ENCODE assay signal across 19 cellular contexts in the genomic region with DNA sequence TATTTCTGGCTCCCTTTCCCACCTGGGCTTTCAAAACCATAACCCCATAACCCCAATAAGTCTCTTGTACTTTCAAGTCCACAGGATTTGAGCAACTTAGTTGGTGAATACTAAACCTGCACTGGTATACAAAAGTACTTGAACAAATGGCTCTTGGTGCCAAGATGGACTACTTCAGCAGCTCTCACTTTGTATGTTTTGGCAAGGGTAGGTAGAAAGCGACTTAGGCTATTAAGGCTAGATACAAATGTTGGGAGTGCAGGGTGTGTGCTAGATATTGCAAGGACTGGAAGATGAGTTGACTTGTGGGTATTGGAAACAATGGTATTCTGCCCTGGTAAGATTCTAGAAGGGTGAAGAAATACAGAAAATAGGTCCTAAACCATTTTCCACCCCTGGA.
DNase-seq lines count a peak whose midpoint lies in the region; ATAC-seq and TF ChIP-seq lines count a peak whose summit lies in the region.
"Had no signal": no experiment of that assay in that cellular context is flagged by ENCODE, and none has a peak within 500 bp of the region (broad histone marks: within the 10 kb centered on the region; RNA-seq: fewer than 3 reads in every experiment).

No MANE protein-coding gene starts in this region.

- no peak overlapping the region for H2BK120ac ChIP-seq in mesendoderm (ENCODE audit: low read depth, low read length)

- H3K27me3 ChIP-seq in lung (ENCODE audit: control insufficient read depth, insufficient read depth) (no peaks in the 10 kb centered on the region), mesendoderm (ENCODE audit: insufficient read depth, low read length, poor library complexity) (no peaks in the 10 kb centered on the region)
- H3K27me3 ChIP-seq: BLaER1 had no signal

- no peak overlapping the region for H3K18ac ChIP-seq in mesendoderm (ENCODE audit: low read length)

- no peak overlapping the region for H4K5ac ChIP-seq in mesendoderm (ENCODE audit: low read length)

- H3K36me3 ChIP-seq in lung (ENCODE audit: control insufficient read depth in 2 of 2, insufficient read depth in 2 of 2, low read length in 2 of 2) (no peaks in the 10 kb centered on the region), mesendoderm (ENCODE audit: control insufficient read depth, insufficient read depth, low read length) (no peaks in the 10 kb centered on the region)
- H3K36me3 ChIP-seq: BLaER1 had no signal

- peak; percentile 16 for DNase-seq in NCI-H2029 treated with DMSO at 0.1 percent for 48 hours (lab: John Stamatoyannopoulos, UW)
- no peak for DNase-seq in NCI-H2029 (lab: John Stamatoyannopoulos, UW)
- DNase-seq in DMS79 treated with DMSO at 0.1 percent for 48 hours (lab: John Stamatoyannopoulos, UW): peak; percentile 92
- DNase-seq in lung (ENCODE audit: low spot score): peak; percentile 57
- no peak for DNase-seq in mesendoderm
- DNase-seq: 8988T; CD4-positive, alpha-beta memory T cell; DMS153; DND-41; EL; GOT3; H7; HFFc6; IMR-90 had no signal

- no peak overlapping the region for H4K8ac ChIP-seq in mesendoderm (ENCODE audit: low read depth, low read length)

- WGBS in lung, 2 donors: 0 to 38% methylated on average over 1 of the region's 1 CpG
- WGBS in mesendoderm (ENCODE audit: extremely low coverage, insufficient coverage, low lambda C conversion rate): no CpG with 5 or more reads among the region's 1 CpG

- no peak overlapping the region for H3K4ac ChIP-seq in mesendoderm (ENCODE audit: low read depth, low read length)

- H3K4me3 ChIP-seq in lung (no peak overlapping the region), mesendoderm (ENCODE audit: low read length) (no peak overlapping the region)
- H3K4me3 ChIP-seq: BLaER1, GM12878 had no signal

- H3K4me1 ChIP-seq in lung (ENCODE audit: control insufficient read depth in 2 of 2, insufficient read depth in 2 of 2, low read length in 2 of 2) (no peaks in the 10 kb centered on the region), mesendoderm (ENCODE audit: control insufficient read depth, low read depth, low read length) (no peaks in the 10 kb centered on the region)
- H3K4me1 ChIP-seq: BLaER1 had no signal

- no peak overlapping the region for H3K23ac ChIP-seq in mesendoderm (ENCODE audit: low read length)

- H2BK15ac ChIP-seq in mesendoderm (replicated peaks; ENCODE audit: low read depth): no peak overlapping the region

- H2BK5ac ChIP-seq in mesendoderm (ENCODE audit: low read length): no peak overlapping the region

- ATAC-seq in lung (ENCODE audit: insufficient read depth, low FRiP score): no peak
- ATAC-seq in HG02610 (IDR thresholded peaks at IDR 0.05; ENCODE audit: unreplicated experiment): no peak
- ATAC-seq in GM21390 (IDR thresholded peaks at IDR 0.05; ENCODE audit: unreplicated experiment): no peak
- ATAC-seq: GM12878, HCT116 had no signal

- H3K4me2 ChIP-seq in mesendoderm (ENCODE audit: low read length): no peak overlapping the region
- H3K4me2 ChIP-seq: BLaER1 had no signal

- H2AK5ac ChIP-seq in mesendoderm (ENCODE audit: low read length): no peak overlapping the region

- H3K79me2 ChIP-seq in mesendoderm (ENCODE audit: control insufficient read depth, insufficient read depth, low read length): no peaks in the 10 kb centered on the region

- no peak for TF ChIP-seq CTCF in lung (IDR thresholded peaks at IDR 0.05; ENCODE audit: control extremely low read depth, extremely low read depth)

- peaks cover 0 to 3% of the 10 kb centered on the region in 2 donors for H3K9me3 ChIP-seq in lung (ENCODE audit: control insufficient read depth in 2 of 2, insufficient read depth in 1 of 2, low read length in 1 of 2)
- H3K9me3 ChIP-seq: BLaER1 had no signal

- H3K27ac ChIP-seq in lung (ENCODE audit: low read depth in 1 of 2, low read length in 1 of 2) (no peak overlapping the region), mesendoderm (ENCODE audit: low read depth, low read length) (no peak overlapping the region)
- H3K27ac ChIP-seq: BLaER1 had no signal

- H3K9ac ChIP-seq in mesendoderm (ENCODE audit: low read length): no peak overlapping the region
- H3K9ac ChIP-seq: BLaER1 had no signal

- H3K79me1 ChIP-seq in mesendoderm (ENCODE audit: low read length): no peaks in the 10 kb centered on the region

- H3K56ac ChIP-seq in mesendoderm (ENCODE audit: low read length): no peak overlapping the region

Comparison
In these comparisons a context has a peak if more than half of its experiments do, and no peak if none do; other contexts are left out.
1. DNase-seq: peak in NCI-H2029 treated with DMSO at 0.1 percent for 48 hours (single experiment), DMS79 treated with DMSO at 0.1 percent for 48 hours (single experiment) and lung (single experiment); none in NCI-H2029 (single experiment) and mesendoderm (single experiment).